34 cellular contexts compared by ENCODE assay signal in the genomic region with DNA sequence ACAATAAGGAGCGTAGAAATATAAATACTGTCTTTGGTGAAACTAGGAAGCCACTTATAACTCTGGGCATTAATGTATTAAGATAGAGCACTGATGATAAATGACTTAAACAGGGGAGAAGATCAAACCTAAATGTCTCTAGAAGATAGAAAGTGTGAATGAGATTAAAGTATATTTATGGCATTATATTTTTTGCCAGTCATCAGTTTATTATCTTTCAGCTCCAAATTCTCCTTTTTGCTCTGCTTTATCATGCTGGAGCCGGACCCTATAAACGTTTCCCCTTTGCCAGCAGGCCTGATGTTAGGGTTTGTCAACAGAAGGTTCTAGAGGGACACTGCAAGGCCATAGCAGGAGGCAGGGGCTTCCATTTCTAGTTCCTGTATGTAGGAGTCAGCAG.
"Had no signal": no experiment of that assay in that cellular context is flagged by ENCODE, and none has a peak within 500 bp of the region (broad histone marks: within the 10 kb centered on the region; RNA-seq: fewer than 3 reads in every experiment).

No MANE protein-coding gene starts in this region.

- H3K27ac Mint-ChIP-seq: activated B cell treated with CpG ODN at 0.5 μM for 24 hours; activated CD4-positive, alpha-beta memory T cell treated with anti-CD3 and anti-CD28 coated beads for 36 hours; activated CD4-positive, alpha-beta T cell treated with anti-CD3 and anti-CD28 coated beads, Interleukin-2, amount 10 ng/mL, durations not matched to agents 24 days and 14 days; activated CD8-positive, alpha-beta T cell treated with anti-CD3 and anti-CD28 coated beads for 36 hours; activated naive CD4-positive, alpha-beta T cell treated with anti-CD3 and anti-CD28 coated beads, Interleukin-2, amount 10 ng/mL, durations not matched to agents 7 days and 5 days; activated naive CD4-positive, alpha-beta T cell treated with anti-CD3 and anti-CD28 coated beads, Interleukin-2, amount 50 U/mL, for 24 hours; activated naive CD8-positive, alpha-beta T cell; activated naive CD8-positive, alpha-beta T cell treated with anti-CD3 and anti-CD28 coated beads, Interleukin-2, amount 10 ng/mL, durations not matched to agents 7 days and 5 days; activated naive CD8-positive, alpha-beta T cell treated with anti-CD3 and anti-CD28 coated beads, Interleukin-2, amount 50 U/mL, for 24 hours; activated T-helper 2 cell treated with anti-CD3 and anti-CD28 coated beads, Interferon-gamma antibody, Interleukin-2, Interleukin-4, amounts not matched to agents 10 μg/mL and 5 μg/mL and 100 μg/mL, durations not matched to agents 14 hours and 24 hours and 36 hours; T-helper 1 cell treated with Interleukin-12 subunit alpha and Interleukin-12 subunit beta and Interleukin-4 antibody, amounts not matched to agents 30 μg/mL and 1 μg/mL, for 36 hours; T-helper 2 cell treated with Interferon-gamma antibody and Interleukin-4, amounts not matched to agents 5 μg/mL and 100 μg/mL, for 36 hours had no signal

- H3K4me3 ChIP-seq: ascending aorta, body of pancreas, breast epithelium had no signal

- H3K36me3 Mint-ChIP-seq: activated naive CD4-positive, alpha-beta T cell treated with anti-CD3 and anti-CD28 coated beads, Interleukin-2, amount 10 ng/mL, durations not matched to agents 7 days and 5 days had no signal

- H3K9me3 ChIP-seq: body of pancreas had no signal

- DNase-seq: activated B cell treated with CpG ODN at 0.5 μM for 24 hours; activated CD4-positive, alpha-beta memory T cell treated with anti-CD3 and anti-CD28 coated beads for 36 hours; activated CD4-positive, alpha-beta T cell treated with anti-CD3 and anti-CD28 coated beads for 4 hours; activated CD4-positive, alpha-beta T cell treated with anti-CD3 and anti-CD28 coated beads, Interleukin-2, amount 10 ng/mL, durations not matched to agents 24 days and 14 days; activated CD4-positive, alpha-beta T cell treated with anti-CD3 and anti-CD28 coated beads, Interleukin-2, amount 50 U/mL, for 1 hour; activated CD4-positive, alpha-beta T cell treated with anti-CD3 and anti-CD28 coated beads, Interleukin-2, amount 50 U/mL, for 4 hours; activated CD4-positive, CD25-positive, alpha-beta regulatory T cell treated with anti-CD3 and anti-CD28 coated beads, Interleukin-2, amount 50 U/mL, for 72 hours; activated CD8-positive, alpha-beta memory T cell treated with anti-CD3 and anti-CD28 coated beads, Interleukin-2, amount 50 U/mL, for 4 hours; activated CD8-positive, alpha-beta T cell treated with anti-CD3 and anti-CD28 coated beads for 36 hours; activated effector memory CD4-positive, alpha-beta T cell treated with Interleukin-2 at 50 U/mL for 16 hours; activated gamma-delta T cell; activated naive CD4-positive, alpha-beta T cell treated with anti-CD3 and anti-CD28 coated beads, Interleukin-2, amount 10 ng/mL, durations not matched to agents 7 days and 5 days; activated naive CD4-positive, alpha-beta T cell treated with Interleukin-2 at 50 U/mL for 16 hours; activated naive CD8-positive, alpha-beta T cell treated with anti-CD3 and anti-CD28 coated beads, Interleukin-2, amount 10 ng/mL, durations not matched to agents 7 days and 5 days; activated naive CD8-positive, alpha-beta T cell treated with anti-CD3 and anti-CD28 coated beads, Interleukin-2, amount 50 U/mL, for 24 hours; activated T-cell treated with anti-CD3 and anti-CD28 coated beads for 4 hours; activated T-cell treated with anti-CD3 and anti-CD28 coated beads, Interleukin-2, amount 50 U/mL, for 1 hour; activated T-cell treated with anti-CD3 and anti-CD28 coated beads, Interleukin-2, amount 50 U/mL, for 4 hours; amygdala; anterior cingulate cortex; body of pancreas; brain microvascular endothelial cell; central memory CD4-positive, alpha-beta T cell; T-helper 2 cell; T-helper 9 cell had no signal

- H3K27me3 ChIP-seq: ascending aorta, body of pancreas, brain microvascular endothelial cell, breast epithelium had no signal

- H3K4me1 Mint-ChIP-seq: activated B cell treated with CpG ODN at 0.5 μM for 24 hours; activated CD4-positive, alpha-beta T cell treated with anti-CD3 and anti-CD28 coated beads, Interleukin-2, amount 10 ng/mL, durations not matched to agents 24 days and 14 days; activated naive CD4-positive, alpha-beta T cell treated with anti-CD3 and anti-CD28 coated beads, Interleukin-2, amount 50 U/mL, for 24 hours; activated naive CD8-positive, alpha-beta T cell treated with anti-CD3 and anti-CD28 coated beads, Interleukin-2, amount 10 ng/mL, durations not matched to agents 7 days and 5 days; activated naive CD8-positive, alpha-beta T cell treated with anti-CD3 and anti-CD28 coated beads, Interleukin-2, amount 50 U/mL, for 24 hours had no signal

- ATAC-seq: activated CD8-positive, alpha-beta T cell treated with anti-CD3 and anti-CD28 coated beads for 36 hours; activated naive CD8-positive, alpha-beta T cell treated with anti-CD3 and anti-CD28 coated beads, Interleukin-2, amount 50 U/mL, for 24 hours; activated T-cell treated with anti-CD3 and anti-CD28 coated beads, Interleukin-2, amount 50 U/mL, for 4 hours; body of pancreas had no signal

- H3K9me3 Mint-ChIP-seq: activated B cell treated with CpG ODN at 0.5 μM for 24 hours; activated CD4-positive, alpha-beta memory T cell treated with anti-CD3 and anti-CD28 coated beads for 36 hours; activated naive CD4-positive, alpha-beta T cell treated with anti-CD3 and anti-CD28 coated beads, Interleukin-2, amount 10 ng/mL, durations not matched to agents 7 days and 5 days; activated naive CD4-positive, alpha-beta T cell treated with anti-CD3 and anti-CD28 coated beads, Interleukin-2, amount 50 U/mL, for 24 hours; activated naive CD8-positive, alpha-beta T cell treated with anti-CD3 and anti-CD28 coated beads, Interleukin-2, amount 50 U/mL, for 24 hours; activated T-cell treated with anti-CD3 and anti-CD28 coated beads, Interleukin-2, amount 50 U/mL, for 4 hours; activated T-helper 2 cell treated with anti-CD3 and anti-CD28 coated beads, Interferon-gamma antibody, Interleukin-2, Interleukin-4, amounts not matched to agents 10 μg/mL and 5 μg/mL and 100 μg/mL, durations not matched to agents 14 hours and 24 hours and 36 hours; T-helper 2 cell treated with Interferon-gamma antibody and Interleukin-4, amounts not matched to agents 5 μg/mL and 100 μg/mL, for 36 hours had no signal

- H3K4me3 Mint-ChIP-seq: activated B cell treated with CpG ODN at 0.5 μM for 24 hours; activated CD4-positive, alpha-beta memory T cell treated with anti-CD3 and anti-CD28 coated beads for 36 hours; activated CD4-positive, alpha-beta T cell treated with anti-CD3 and anti-CD28 coated beads, Interleukin-2, amount 10 ng/mL, durations not matched to agents 24 days and 14 days; activated CD8-positive, alpha-beta T cell treated with anti-CD3 and anti-CD28 coated beads for 36 hours; activated naive CD4-positive, alpha-beta T cell treated with anti-CD3 and anti-CD28 coated beads, Interleukin-2, amount 10 ng/mL, durations not matched to agents 7 days and 5 days; activated naive CD4-positive, alpha-beta T cell treated with anti-CD3 and anti-CD28 coated beads, Interleukin-2, amount 50 U/mL, for 24 hours; activated naive CD8-positive, alpha-beta T cell; activated naive CD8-positive, alpha-beta T cell treated with anti-CD3 and anti-CD28 coated beads, Interleukin-2, amount 10 ng/mL, durations not matched to agents 7 days and 5 days; activated naive CD8-positive, alpha-beta T cell treated with anti-CD3 and anti-CD28 coated beads, Interleukin-2, amount 50 U/mL, for 24 hours; activated T-cell treated with anti-CD3 and anti-CD28 coated beads, Interleukin-2, amount 50 U/mL, for 4 hours; T-helper 1 cell treated with Interleukin-12 subunit alpha and Interleukin-12 subunit beta and Interleukin-4 antibody, amounts not matched to agents 30 μg/mL and 1 μg/mL, for 36 hours; T-helper 2 cell treated with Interferon-gamma antibody and Interleukin-4, amounts not matched to agents 5 μg/mL and 100 μg/mL, for 36 hours had no signal

- H3K36me3 ChIP-seq: brain microvascular endothelial cell, breast epithelium had no signal

- H3K4me1 ChIP-seq: ascending aorta, body of pancreas, breast epithelium had no signal

- FAIRE-seq: TTC549 had no signal

- H3K27me3 Mint-ChIP-seq: activated B cell treated with CpG ODN at 0.5 μM for 24 hours; activated CD4-positive, alpha-beta memory T cell treated with anti-CD3 and anti-CD28 coated beads for 36 hours; activated CD4-positive, alpha-beta T cell treated with anti-CD3 and anti-CD28 coated beads, Interleukin-2, amount 10 ng/mL, durations not matched to agents 24 days and 14 days; activated CD8-positive, alpha-beta T cell treated with anti-CD3 and anti-CD28 coated beads for 36 hours; activated naive CD4-positive, alpha-beta T cell treated with anti-CD3 and anti-CD28 coated beads, Interleukin-2, amount 10 ng/mL, durations not matched to agents 7 days and 5 days; activated naive CD4-positive, alpha-beta T cell treated with anti-CD3 and anti-CD28 coated beads, Interleukin-2, amount 50 U/mL, for 24 hours; activated naive CD8-positive, alpha-beta T cell; activated naive CD8-positive, alpha-beta T cell treated with anti-CD3 and anti-CD28 coated beads, Interleukin-2, amount 10 ng/mL, durations not matched to agents 7 days and 5 days; activated naive CD8-positive, alpha-beta T cell treated with anti-CD3 and anti-CD28 coated beads, Interleukin-2, amount 50 U/mL, for 24 hours had no signal

- H3K27ac ChIP-seq: ascending aorta, body of pancreas, brain microvascular endothelial cell, breast epithelium, VCaP had no signal
